Comparison of ENCODE assay signal across 26 cellular contexts in genomic region chr7:115363916-115364315, GRCh38.
DNase-seq lines count a peak whose midpoint lies in the region; ATAC-seq and TF ChIP-seq lines count a peak whose summit lies in the region.
"Had no signal": no experiment of that assay in that cellular context is flagged by ENCODE, and none has a peak within 500 bp of the region (broad histone marks: within the 10 kb centered on the region; RNA-seq: fewer than 3 reads in every experiment).

No MANE protein-coding gene starts in this region.

- no peak overlapping the region for H3K27ac Mint-ChIP-seq in endothelial cell (ENCODE audit: unreplicated experiment)
- H3K27ac Mint-ChIP-seq: CD4-positive, alpha-beta memory T cell; IgD-negative memory B cell had no signal

- in situ Hi-C loops in IMR-90 (cut with MboI; ENCODE audit: low sequenced_read_pairs), result no loop called here

- no peak overlapping the region for H3K4me2 ChIP-seq in IMR-90 (ENCODE audit: low read depth, low read length)
- H3K4me2 ChIP-seq: BLaER1 treated with 17β-estradiol and CSF1 and Interleukin-3, amounts not matched to agents 10 nM and 100 nM had no signal

- no peak for TF ChIP-seq POLR2A in IMR-90 (IDR thresholded peaks at IDR 0.05; ENCODE audit: low read depth, low read length)

- H3K79me1 ChIP-seq in IMR-90 (ENCODE audit: low read depth in 1 of 2, low read length in 2 of 2), result no peaks in the 10 kb centered on the region

- dilution Hi-C loops in IMR-90 (cut with HindIII; ENCODE audit: low sequenced_read_pairs, unreplicated experiment), result no loop called here

- no TSS peak for BruUV-seq in IMR-90 (replicated peaks; lab: Mats Ljungman, UMichigan)

- H3K9me3 Mint-ChIP-seq in endothelial cell (ENCODE audit: unreplicated experiment), result no peaks in the 10 kb centered on the region

- CTCF ChIA-PET in IMR-90 (lab: Yijun Ruan, JAX), result no interaction called here

- H3K14ac ChIP-seq in IMR-90 (replicated peaks; ENCODE audit: low read depth, low read length), result no peak overlapping the region

- intact Hi-C loops in IMR-90 (cut with micrococcal nuclease), result no loop called here

- no peak for TF ChIP-seq RAD21 in IMR-90 (IDR thresholded peaks at IDR 0.05; ENCODE audit: low read length)

- POLR2A ChIA-PET in IMR-90 (lab: Charles Lee; ENCODE audit: unreplicated experiment), result no interaction called here

- WGBS in IMR-90 (ENCODE audit: extremely low coverage in 2 of 2, insufficient read length in 1 of 2), 2 experiments, result no CpG with 5 or more reads among the region's 2 CpGs

- no peak overlapping the region for H3K27ac ChIP-seq in IMR-90 (ENCODE audit: insufficient read depth, low read length)
- H3K27ac ChIP-seq: 22Rv1; BLaER1 treated with 17β-estradiol and CSF1 and Interleukin-3, amounts not matched to agents 10 nM and 100 nM; SJCRH30 had no signal

- H2AK9ac ChIP-seq in IMR-90 (replicated peaks; ENCODE audit: low read depth, low read length, poor library complexity), result no peak overlapping the region

- ATAC-seq in IMR-90 (ENCODE audit: low read depth) (no peak), GM19328 (IDR thresholded peaks at IDR 0.05; ENCODE audit: unreplicated experiment) (no peak), GM21526 (IDR thresholded peaks at IDR 0.05; ENCODE audit: low FRiP score, unreplicated experiment) (no peak)

- no peak overlapping the region for H2AK5ac ChIP-seq in IMR-90 (ENCODE audit: low read depth, low read length)

- H2BK5ac ChIP-seq in IMR-90 (ENCODE audit: low read depth, low read length, poor library complexity, severe bottlenecking), result no peak overlapping the region

- no peak overlapping the region for H3K4me3 Mint-ChIP-seq in endothelial cell (ENCODE audit: unreplicated experiment)
- H3K4me3 Mint-ChIP-seq: CD4-positive, alpha-beta memory T cell; IgD-negative memory B cell had no signal

- TF ChIP-seq CTCF in AG09309 (IDR thresholded peaks at IDR 0.05; ENCODE audit: control insufficient read depth, insufficient read depth, low read depth, low read length, missing control alignments), result no peak
- no peak for TF ChIP-seq CTCF in IMR-90 (conservative IDR thresholded peaks at IDR 0.05; ENCODE audit: low read depth, low read length)
- no peak for TF ChIP-seq CTCF in endothelial cell (IDR thresholded peaks at IDR 0.05; ENCODE audit: unreplicated experiment)

- no peaks in the 10 kb centered on the region for H3K4me1 Mint-ChIP-seq in endothelial cell (ENCODE audit: unreplicated experiment)

- no peak overlapping the region for H4K91ac ChIP-seq in IMR-90 (ENCODE audit: insufficient read depth, low read depth, low read length)

- H4K8ac ChIP-seq in IMR-90 (ENCODE audit: low read depth in 2 of 2, low read length in 2 of 2), result no peak overlapping the region

- no peaks in the 10 kb centered on the region for H3K4me1 ChIP-seq in IMR-90 (ENCODE audit: control insufficient read depth, insufficient read depth, low read length)
- H3K4me1 ChIP-seq: BLaER1 treated with 17β-estradiol and CSF1 and Interleukin-3, amounts not matched to agents 10 nM and 100 nM; Caco-2; HAP-1 had no signal

- no peak overlapping the region for H3K56ac ChIP-seq in IMR-90 (ENCODE audit: extremely low read depth, insufficient read depth, low read length)

- no peak overlapping the region for H3K23ac ChIP-seq in IMR-90 (ENCODE audit: low read depth, low read length)

- no peak overlapping the region for H3K4ac ChIP-seq in IMR-90 (ENCODE audit: low read depth, low read length)

- no peaks in the 10 kb centered on the region for H3K27me3 ChIP-seq in IMR-90 (ENCODE audit: control insufficient read depth, insufficient read depth, low read length)
- H3K27me3 ChIP-seq: BLaER1 treated with 17β-estradiol and CSF1 and Interleukin-3, amounts not matched to agents 10 nM and 100 nM; SJCRH30 had no signal

- no peak overlapping the region for H3K4me3 ChIP-seq in AG09309 (ENCODE audit: control insufficient read depth, low read depth, low read length)
- H3K4me3 ChIP-seq in IMR-90 (ENCODE audit: insufficient read depth, low read depth, low read length), result no peak overlapping the region
- H3K4me3 ChIP-seq: BLaER1 treated with 17β-estradiol and CSF1 and Interleukin-3, amounts not matched to agents 10 nM and 100 nM; HAP-1; SJCRH30 had no signal

- H4K20me1 ChIP-seq in IMR-90 (ENCODE audit: insufficient read depth, low read length), result no peaks in the 10 kb centered on the region
- H4K20me1 ChIP-seq: BLaER1 treated with 17β-estradiol and CSF1 and Interleukin-3, amounts not matched to agents 10 nM and 100 nM had no signal

- H3K27me3 Mint-ChIP-seq in endothelial cell (ENCODE audit: unreplicated experiment), result peaks cover 2% of the 10 kb centered on the region
- H3K27me3 Mint-ChIP-seq: IgD-negative memory B cell had no signal

- no peak overlapping the region for H3K18ac ChIP-seq in IMR-90 (ENCODE audit: low read depth, low read length)

- no peak overlapping the region for H3K9ac ChIP-seq in IMR-90 (ENCODE audit: low read depth, low read length)
- H3K9ac ChIP-seq: BLaER1 treated with 17β-estradiol and CSF1 and Interleukin-3, amounts not matched to agents 10 nM and 100 nM had no signal

- no peaks in the 10 kb centered on the region for H3K36me3 ChIP-seq in IMR-90 (ENCODE audit: control insufficient read depth, insufficient read depth, low read length)
- H3K36me3 ChIP-seq: BLaER1 treated with 17β-estradiol and CSF1 and Interleukin-3, amounts not matched to agents 10 nM and 100 nM; HAP-1; SJCRH30 had no signal

- H4K5ac ChIP-seq in IMR-90 (ENCODE audit: low read depth, low read length), result no peak overlapping the region

- H2BK15ac ChIP-seq in IMR-90 (ENCODE audit: low read depth, low read length), result no peak overlapping the region

- no peaks in the 10 kb centered on the region for H3K9me1 ChIP-seq in IMR-90 (ENCODE audit: insufficient read depth, low read length)

- DNase-seq in AG09309 (ENCODE audit: low read depth) (peak; percentile 41), IMR-90 (peak; percentile 28), amniotic epithelial cell (ENCODE audit: low read depth) (peak; percentile 7), fibroblast of peridontal ligament (ENCODE audit: extremely low read depth) (peak; percentile 48), endothelial cell (ENCODE audit: low spot score) (no peak), occipital lobe (lab: John Stamatoyannopoulos, UW) (no peak)
- DNase-seq: ACHN; Caco-2; CD4-positive, alpha-beta memory T cell; DMS 273 treated with DMSO at 0.1 percent for 48 hours; DND-41; GF-D8; MV-4-11; NCI-H1105 treated with DMSO at 0.1 percent for 48 hours; NCI-H1694; NCI-H2081; NCI-H2171; NCI-H524 treated with DMSO at 0.1 percent for 48 hours; NCI-H82; SJCRH30 had no signal

- H2BK120ac ChIP-seq in IMR-90 (ENCODE audit: low read depth, low read length), result no peak overlapping the region

- no peaks in the 10 kb centered on the region for H3K9me3 ChIP-seq in IMR-90 (ENCODE audit: control insufficient read depth, insufficient read depth, low read length)
- H3K9me3 ChIP-seq: BLaER1 treated with 17β-estradiol and CSF1 and Interleukin-3, amounts not matched to agents 10 nM and 100 nM; Caco-2; HAP-1 had no signal

- H2AFZ ChIP-seq in IMR-90 (replicated peaks; ENCODE audit: low read length, poor library complexity), result no peak overlapping the region

- H3K36me3 Mint-ChIP-seq in endothelial cell (ENCODE audit: low read depth, unreplicated experiment), result no peaks in the 10 kb centered on the region
- H3K36me3 Mint-ChIP-seq: CD4-positive, alpha-beta memory T cell; IgD-negative memory B cell had no signal

- no peak overlapping the region for H2BK20ac ChIP-seq in IMR-90 (ENCODE audit: low read depth, low read length)

TF ChIP-seq in IMR-90, 13 proteins besides CTCF, POLR2A, EP300 and RAD21:
- no peak for TF ChIP-seq MAZ (IDR thresholded peaks at IDR 0.05; ENCODE audit: borderline replicate concordance, low read depth, low read length)
- TF ChIP-seq SMC3 (IDR thresholded peaks at IDR 0.05; ENCODE audit: low read depth, low read length), result no peak

Comparison
In these comparisons a context has a peak if more than half of its experiments do, and no peak if none do; other contexts are left out.
1. DNase-seq: peak in AG09309 (single experiment), IMR-90 (single experiment), amniotic epithelial cell (single experiment) and fibroblast of peridontal ligament (single experiment); none in endothelial cell (single experiment) and occipital lobe (single experiment).